Comparison of ENCODE assay signal across 25 cellular contexts in genomic region chr1:231058416-231059109, GRCh38. TPM values are rescaled to one million over a fixed set of nuclear protein-coding genes. Genes with fewer than 3 reads are reported as not detected.
DNase-seq lines count a peak whose midpoint lies in the region; ATAC-seq, FAIRE-seq and TF ChIP-seq lines count a peak whose summit lies in the region.
"Had no signal": no experiment of that assay in that cellular context is flagged by ENCODE, and none has a peak within 500 bp of the region (broad histone marks: within the 10 kb centered on the region; RNA-seq: fewer than 3 reads in every experiment).

No MANE protein-coding gene starts in this region.

- BruUV-seq in GM12878 (replicated peaks; lab: Mats Ljungman, UMichigan), result no TSS peak

- H3K27me3 ChIP-seq in GM12878 (replicated peaks in 1 of 2; ENCODE audit: control insufficient read depth in 2 of 2, insufficient read depth in 2 of 2, low read length in 1 of 2), result no peaks in the 10 kb centered on the region; a peak in 1 of 4 replicates
- H3K27me3 ChIP-seq in mesenchymal stem cell (ENCODE audit: control insufficient read depth in 1 of 2, insufficient read depth in 1 of 2, low read length in 2 of 2), result no peaks in the 10 kb centered on the region

- peaks cover 6% of the 10 kb centered on the region for H3K4me1 Mint-ChIP-seq in activated naive CD8-positive, alpha-beta T cell treated with anti-CD3 and anti-CD28 coated beads for 36 hours

- H3K9ac ChIP-seq in GM12878 (ENCODE audit: control insufficient read depth, insufficient read depth, low read length) (no peak overlapping the region), mesenchymal stem cell (ENCODE audit: low read length) (no peak overlapping the region)

- H3K23ac ChIP-seq in mesenchymal stem cell (ENCODE audit: low read length in 2 of 2), result no peak overlapping the region

- peak overlapping the region; percentile 40 for H4K91ac ChIP-seq in mesenchymal stem cell (ENCODE audit: low read length)

- no peak overlapping the region for H3K27ac ChIP-seq in GM12878 (ENCODE audit: control insufficient read depth, insufficient read depth)
- peak overlapping the region; percentile 42 for H3K27ac ChIP-seq in mesenchymal stem cell (ENCODE audit: low read length, poor library complexity, severe bottlenecking)
- H3K27ac ChIP-seq: esophagus squamous epithelium, prostate gland had no signal

- ATAC-seq in HG02678 (IDR thresholded peaks at IDR 0.05; ENCODE audit: unreplicated experiment) (peak; percentile 83), GM12878 (peak; percentile 66)
- ATAC-seq in stimulated activated naive CD8-positive, alpha-beta T cell treated with anti-CD3 and anti-CD28 coated beads, Interleukin-15, Interleukin-2, amounts not matched to agents 100 U/mL and 50 U/mL, for 24 hours, result no peak

- H3K79me2 ChIP-seq in GM12878 (ENCODE audit: control insufficient read depth, insufficient read depth, low read length), result no peaks in the 10 kb centered on the region

- RAD21 ChIA-PET in GM12878 (lab: Charles Lee; ENCODE audit: unreplicated experiment), result no interaction called here

- H4K20me1 ChIP-seq in GM12878 (ENCODE audit: control insufficient read depth, insufficient read depth), result no peaks in the 10 kb centered on the region

- H3K4me3 ChIP-seq in GM12878, result no peak overlapping the region
- no peak overlapping the region for H3K4me3 ChIP-seq in mesenchymal stem cell (ENCODE audit: insufficient read depth in 1 of 2, low read depth in 1 of 2, low read length in 2 of 2)
- H3K4me3 ChIP-seq: esophagus squamous epithelium, lung, prostate gland had no signal

- H3K27me3 Mint-ChIP-seq in activated naive CD8-positive, alpha-beta T cell treated with anti-CD3 and anti-CD28 coated beads for 36 hours, result no peaks in the 10 kb centered on the region

- no peak for FAIRE-seq in GM12878 (lab: Jason Lieb, UNC)
- FAIRE-seq: frontal cortex had no signal

- no peak for TF ChIP-seq CTCF in GM12878 (IDR thresholded peaks at IDR 0.05 in 2 of 3, conservative IDR thresholded peaks at IDR 0.05 in 1 of 3; ENCODE audit: control insufficient read depth in 2 of 3, extremely low read depth in 1 of 3, insufficient read depth in 1 of 3, low read depth in 3 of 3, low read length in 3 of 3)

- H2BK12ac ChIP-seq in mesenchymal stem cell (ENCODE audit: low read length in 2 of 2), result no peak overlapping the region

- no peak overlapping the region for H2BK15ac ChIP-seq in mesenchymal stem cell (ENCODE audit: low read depth, poor library complexity, severe bottlenecking)

- H3K4me3 Mint-ChIP-seq in activated naive CD8-positive, alpha-beta T cell treated with anti-CD3 and anti-CD28 coated beads for 36 hours, result no peak overlapping the region
- H3K4me3 Mint-ChIP-seq: activated naive CD4-positive, alpha-beta T cell treated with anti-CD3 and anti-CD28 coated beads, Interleukin-2, amount 10 ng/mL, durations not matched to agents 7 days and 5 days; activated T-helper 1 cell treated with anti-CD3 and anti-CD28 coated beads, Interleukin-12 subunit alpha, Interleukin-12 subunit beta, Interleukin-2, Interleukin-4 antibody, amounts not matched to agents 30 ng/mL and 10 ng/mL and 1 ng/mL, durations not matched to agents 14 hours and 24 hours and 36 hours; endodermal cell; immature natural killer cell; type B pancreatic cell had no signal

- no peak for TF ChIP-seq EP300 in GM12878 (IDR thresholded peaks at IDR 0.05; ENCODE audit: borderline replicate concordance in 1 of 2, control insufficient read depth in 1 of 2, low read depth in 2 of 2, low read length in 2 of 2)

- H3K4ac ChIP-seq in mesenchymal stem cell (ENCODE audit: low read depth in 1 of 2, low read length in 2 of 2), result no peak overlapping the region

- TF ChIP-seq RAD21 in GM12878 (IDR thresholded peaks at IDR 0.05; ENCODE audit: insufficient read depth, low read depth, low read length), result no peak

- intact Hi-C loops in GM12878 (cut with micrococcal nuclease; ENCODE audit: unreplicated experiment), result no loop called here

- H2AFZ ChIP-seq in GM12878 (ENCODE audit: control insufficient read depth, low read depth, low read length), result no peak overlapping the region
- H2AFZ ChIP-seq in mesenchymal stem cell (ENCODE audit: low read depth, low read length), result no peak overlapping the region

- H2BK5ac ChIP-seq in mesenchymal stem cell (ENCODE audit: low read depth, low read length, poor library complexity, severe bottlenecking), result no peak overlapping the region

- peak overlapping the region in 1 of 2 experiments; percentile 39 for H3K14ac ChIP-seq in mesenchymal stem cell (ENCODE audit: low read length in 2 of 2)

- H3K27ac Mint-ChIP-seq in activated naive CD8-positive, alpha-beta T cell treated with anti-CD3 and anti-CD28 coated beads for 36 hours, result no peak overlapping the region
- H3K27ac Mint-ChIP-seq: activated naive CD4-positive, alpha-beta T cell treated with anti-CD3 and anti-CD28 coated beads, Interleukin-2, amount 10 ng/mL, durations not matched to agents 7 days and 5 days; activated T-helper 1 cell treated with anti-CD3 and anti-CD28 coated beads, Interleukin-12 subunit alpha, Interleukin-12 subunit beta, Interleukin-2, Interleukin-4 antibody, amounts not matched to agents 30 ng/mL and 10 ng/mL and 1 ng/mL, durations not matched to agents 14 hours and 24 hours and 36 hours; endodermal cell; immature natural killer cell; type B pancreatic cell had no signal

- H3K9me3 Mint-ChIP-seq in activated naive CD8-positive, alpha-beta T cell treated with anti-CD3 and anti-CD28 coated beads for 36 hours, result no peaks in the 10 kb centered on the region
- H3K9me3 Mint-ChIP-seq: activated naive CD4-positive, alpha-beta T cell treated with anti-CD3 and anti-CD28 coated beads, Interleukin-2, amount 10 ng/mL, durations not matched to agents 7 days and 5 days; activated T-helper 1 cell treated with anti-CD3 and anti-CD28 coated beads, Interleukin-12 subunit alpha, Interleukin-12 subunit beta, Interleukin-2, Interleukin-4 antibody, amounts not matched to agents 30 ng/mL and 10 ng/mL and 1 ng/mL, durations not matched to agents 14 hours and 24 hours and 36 hours had no signal

- H2AK5ac ChIP-seq in mesenchymal stem cell (ENCODE audit: low read length, severe bottlenecking), result no peak overlapping the region

- DNase-seq in Caki2 (ENCODE audit: low read depth), result peak; percentile 73
- DNase-seq in GM12878 (ENCODE audit: low read depth, low spot score), result no peak
- DNase-seq in mesenchymal stem cell, result no peak
- DNase-seq in cerebellum (ENCODE audit: low spot score), result no peak
- DNase-seq in activated naive CD8-positive, alpha-beta T cell treated with anti-CD3 and anti-CD28 coated beads for 36 hours, result no peak
- DNase-seq in NCI-H2227 treated with DMSO at 0.1 percent for 48 hours (lab: John Stamatoyannopoulos, UW), result no peak
- no peak for DNase-seq in stimulated activated naive CD8-positive, alpha-beta T cell treated with anti-CD3 and anti-CD28 coated beads, Interleukin-15, Interleukin-2, amounts not matched to agents 100 U/mL and 50 U/mL, for 24 hours
- DNase-seq: activated naive CD4-positive, alpha-beta T cell treated with anti-CD3 and anti-CD28 coated beads, Interleukin-2, amount 10 ng/mL, durations not matched to agents 7 days and 5 days; cortex of kidney; DND-41; endodermal cell; esophagus squamous epithelium; GOT3; hippocampal formation; immature natural killer cell; NCI-H1092 treated with DMSO at 0.1 percent for 48 hours; NCI-H187 treated with DMSO at 0.1 percent for 48 hours; NCI-H526; stimulated activated CD8-positive, alpha-beta memory T cell treated with anti-CD3 and anti-CD28 coated beads, Interleukin-4, amount 100 ng/mL, for 48 hours had no signal

- TF ChIP-seq POLR2A in GM12878 (IDR thresholded peaks at IDR 0.05; ENCODE audit: low read depth, low read length), result no peak

- SMC1A ChIA-PET in GM12878 (lab: Charles Lee; ENCODE audit: uncharacterized antibody, unreplicated experiment), result no interaction called here

- no peak overlapping the region for H4K8ac ChIP-seq in mesenchymal stem cell (ENCODE audit: low read length)

- no peak overlapping the region for H2BK120ac ChIP-seq in mesenchymal stem cell (ENCODE audit: low read depth, low read length)

- no peaks in the 10 kb centered on the region for H3K36me3 ChIP-seq in GM12878 (ENCODE audit: control insufficient read depth in 2 of 2, insufficient read depth in 2 of 2, low read length in 1 of 2)
- H3K36me3 ChIP-seq in mesenchymal stem cell (ENCODE audit: control insufficient read depth in 1 of 2, insufficient read depth in 2 of 2, low read depth in 1 of 2, low read length in 2 of 2), result no peaks in the 10 kb centered on the region
- H3K36me3 ChIP-seq: esophagus squamous epithelium, prostate gland had no signal

- no peaks in the 10 kb centered on the region for H3K36me3 Mint-ChIP-seq in activated naive CD8-positive, alpha-beta T cell treated with anti-CD3 and anti-CD28 coated beads for 36 hours
- H3K36me3 Mint-ChIP-seq: activated naive CD4-positive, alpha-beta T cell treated with anti-CD3 and anti-CD28 coated beads, Interleukin-2, amount 10 ng/mL, durations not matched to agents 7 days and 5 days; immature natural killer cell; type B pancreatic cell had no signal

- no peaks in the 10 kb centered on the region for H3K79me1 ChIP-seq in mesenchymal stem cell (replicated peaks; ENCODE audit: low read length, poor library complexity, severe bottlenecking)

- POLR2A ChIA-PET in GM12878 (lab: Charles Lee), result no interaction called here

- H3K4me2 ChIP-seq in GM12878 (ENCODE audit: control insufficient read depth, insufficient read depth) (no peak overlapping the region), mesenchymal stem cell (ENCODE audit: low read length, poor library complexity, severe bottlenecking) (peak overlapping the region; percentile 52)

- H3K18ac ChIP-seq in mesenchymal stem cell (ENCODE audit: low read depth in 1 of 2, low read length in 2 of 2), result peak overlapping the region in 1 of 2 experiments; percentile 48

- in situ Hi-C loops in Caki2 (cut with HindIII; ENCODE audit: low pct_unique_long_range_greater_than_20kb, low sequenced_read_pairs) (no loop called here), GM12878 (cut with MboI) (no loop called here)

- H3K4me1 ChIP-seq in GM12878 (ENCODE audit: control insufficient read depth, insufficient read depth, low read length), result no peaks in the 10 kb centered on the region
- peaks cover 11% of the 10 kb centered on the region for H3K4me1 ChIP-seq in mesenchymal stem cell (ENCODE audit: control insufficient read depth, insufficient read depth, low read depth, low read length)
- H3K4me1 ChIP-seq: prostate gland had no signal

- H3K9me3 ChIP-seq in GM12878 (replicated peaks; ENCODE audit: control insufficient read depth, insufficient read depth, low read length) (no peaks in the 10 kb centered on the region), mesenchymal stem cell (ENCODE audit: control insufficient read depth, low read length) (peaks cover 5% of the 10 kb centered on the region)
- H3K9me3 ChIP-seq: esophagus squamous epithelium, prostate gland had no signal

- CTCF ChIA-PET in GM12878 (lab: Yijun Ruan, JAX), result no interaction called here

- WGBS in GM12878 (ENCODE audit: insufficient coverage, insufficient replicate concordance, low lambda C conversion rate, missing lambda C conversion rate), result 23% methylated on average over 8 of the region's 8 CpGs
- WGBS in mesenchymal stem cell, result 49% methylated on average over 7 of the region's 8 CpGs

RNA-seq across cellular contexts. Expression of gene FAM89A, which starts 18.5 kb away (rescaled TPM):
- total RNA-seq in Caki2 (2014; rRNA removed; shearing (Covaris generic); ENCODE audit: low replicate concordance), result 8.8 and 9.7 TPM in 2 replicates
- not detected in 2 replicates for total RNA-seq in GM12878 (2013; cell fraction: nucleolus; rRNA removed)
- total RNA-seq in GM12878 (2014; rRNA removed) (0.11 and 0.16 TPM in 2 replicates), GM12878 (2014; rRNA removed; fragmentation: Illumina TruSeq; extraction: Trizol) (not detected in 2 replicates), GM12878 (2021) (0.13 TPM in 1 of 2 replicates, not detected in the other), cerebellum (13.8 TPM)
- polyA plus RNA-seq in GM12878 (2011; ENCODE audit: low read depth), result 0.71 TPM
- polyA plus RNA-seq in GM12878 (2011; rRNA removed) (0.43 and 0.72 TPM in 2 replicates), GM12878 (2014; fragmentation: Illumina TruSeq; extraction: Trizol) (0.06 and 0.29 TPM in 2 replicates), GM12878 (2014; fragmentation: Nextera tagmentation; extraction: Ambion mirVana) (under 1 TPM in 1 of 2 experiments, not detected in 1; 0.13 TPM), GM12878 (2014; rRNA removed) (0.05 and 0.17 TPM in 2 replicates), GM12878 (2016; fragmentation: Nextera tagmentation; extraction: Ambion mirVana) (under 1 TPM in 1 of 2 experiments, not detected in 1; 0.15 TPM)
- 0.39 and 0.64 TPM in 2 replicates for polyA plus RNA-seq in GM12878 (2011; cell fraction: cytosol; rRNA removed)
- polyA plus RNA-seq in GM12878 (2011; cell fraction: nucleus; rRNA removed), result 0.13 and 0.25 TPM in 2 replicates
- polyA plus RNA-seq in GM12878 (2012), result 0.95 and 1.3 TPM in 2 replicates
- polyA minus RNA-seq in GM12878 (2011; rRNA and poly(A)+ RNA removed), result 0.15 and 0.59 TPM in 2 replicates
- 0.62 TPM in 1 of 2 replicates, not detected in the other for polyA minus RNA-seq in GM12878 (2011; cell fraction: cytosol; rRNA and poly(A)+ RNA removed)
- polyA minus RNA-seq in GM12878 (2011; cell fraction: nucleus; rRNA and poly(A)+ RNA removed), result not detected in 2 replicates
- polyA plus RNA-seq in mesenchymal stem cell (2013, experiment 1 of 2), result 79.1 TPM
- polyA plus RNA-seq in mesenchymal stem cell (2013, experiment 2 of 2), result 83.8 TPM
- total RNA-seq in activated naive CD8-positive, alpha-beta T cell treated with anti-CD3 and anti-CD28 coated beads for 36 hours, result 10 to 100 TPM; 12.2 to 15.2 TPM
